9 cellular contexts compared by ENCODE assay signal in genomic region chrX:68894142-68894512, GRCh38.
DNase-seq lines count a peak whose midpoint lies in the region; ATAC-seq, FAIRE-seq and TF ChIP-seq lines count a peak whose summit lies in the region.
"Had no signal": no experiment of that assay in that cellular context is flagged by ENCODE, and none has a peak within 500 bp of the region (broad histone marks: within the 10 kb centered on the region; RNA-seq: fewer than 3 reads in every experiment).

No MANE protein-coding gene starts in this region.

- H2AK5ac ChIP-seq in H1 (ENCODE audit: low read depth, low read length): no peak overlapping the region

- no peak overlapping the region for H4K91ac ChIP-seq in H1 (replicated peaks; ENCODE audit: insufficient read length, low read length)

- no peak overlapping the region for H3K4ac ChIP-seq in H1 (replicated peaks; ENCODE audit: insufficient read length, low read depth, low read length)

- H3K4me1 Mint-ChIP-seq in mesothelial cell of epicardium: peaks cover 49% of the 10 kb centered on the region
- H3K4me1 Mint-ChIP-seq in Calu3 (ENCODE audit: low read depth, unreplicated experiment): peaks cover 15% of the 10 kb centered on the region

- WGBS in H1 (ENCODE audit: extremely low coverage in 1 of 2, insufficient coverage in 1 of 2, insufficient read length in 1 of 2, insufficient replicate concordance in 2 of 2, low coverage in 1 of 2, low lambda C conversion rate in 2 of 2, missing lambda C conversion rate in 1 of 2), 2 experiments: no CpG with 5 or more reads among the region's 8 CpGs

- no peaks in the 10 kb centered on the region for H3K79me1 ChIP-seq in H1 (ENCODE audit: low read depth, low read length)

- H3K9ac ChIP-seq in PC-3 (ENCODE audit: low read length) (no peak overlapping the region), H1 (replicated peaks in 1 of 4; ENCODE audit: extremely low read depth in 1 of 4, low read depth in 3 of 4, low read length in 3 of 4) (no peak overlapping the region)

- H4K8ac ChIP-seq in H1 (ENCODE audit: extremely low read depth, insufficient read depth, low read length): no peak overlapping the region; the same call in 1 of the 2 replicates

- POLR2A ChIA-PET in PC-3 (lab: Charles Lee; ENCODE audit: unreplicated experiment): no interaction called here
- POLR2A ChIA-PET in H1 (lab: Charles Lee; ENCODE audit: partially characterized antibody): interaction anchor here (0.9 kb wide), 1 partner anchor 63 kb away, joined by 3 read pairs; no protein-coding TSS in a partner anchor

- ATAC-seq in PC-3: peak; percentile 31

- H2BK15ac ChIP-seq in H1 (ENCODE audit: low read length): no peak overlapping the region

- no peak overlapping the region for H3K23ac ChIP-seq in H1 (ENCODE audit: insufficient read length)

- 0 out of 2 replicates have a peak overlapping the region, but pooled peaks have one; percentile 27 for H2BK12ac ChIP-seq in H1 (ENCODE audit: low read depth, low read length)

- H2AFZ ChIP-seq in PC-3 (ENCODE audit: low read length): peak overlapping the region; percentile 55; the same call in 1 of the 2 replicates
- no peak overlapping the region for H2AFZ ChIP-seq in H1 (ENCODE audit: low read length)

- BruUV-seq in PC-3 (replicated peaks; lab: Mats Ljungman, UMichigan) (no TSS peak), Calu3 (replicated peaks; lab: Mats Ljungman, UMichigan) (no TSS peak)

- H3K4me3 ChIP-seq in PC-3 (ENCODE audit: low read length) (no peak overlapping the region), H1 (ENCODE audit: extremely low read depth in 1 of 4, insufficient read depth in 2 of 4, low read depth in 3 of 4, low read length in 4 of 4) (peak overlapping the region in 2 of 4 experiments; percentile 3 to 49; a peak in 4 of 8 replicates)

- CTCF ChIA-PET in PC-3 (lab: Charles Lee): interaction anchor here (0.6 kb wide), 1 partner anchor 33 kb away, joined by 4 read pairs; no protein-coding TSS in a partner anchor
- CTCF ChIA-PET in H1 (lab: Charles Lee; ENCODE audit: partially characterized antibody): interaction anchor here (0.7 to 2.7 kb wide), 6 partner anchors 17 to 328 kb away, joined by 3 to 8 read pairs (median 3); partner anchors contain the start of gene EFNB1
- CTCF ChIA-PET in Calu3 (lab: Charles Lee): interaction anchor here (1.1 to 2.5 kb wide), 3 partner anchors 11 to 66 kb away, joined by 3 to 16 read pairs (median 5); partner anchors contain the start of gene EFNB1

- H3K9me3 Mint-ChIP-seq in mesothelial cell of epicardium: peaks cover 6% of the 10 kb centered on the region
- H3K9me3 Mint-ChIP-seq in Calu3 (ENCODE audit: low read depth, unreplicated experiment): no peaks in the 10 kb centered on the region

- TF ChIP-seq RAD21 in H1 (IDR thresholded peaks at IDR 0.05 in 1 of 2, conservative IDR thresholded peaks at IDR 0.05 in 1 of 2; ENCODE audit: low read depth in 2 of 2, low read length in 2 of 2): no peak

- no peak for FAIRE-seq in H1 (lab: Jason Lieb, UNC)

- no peaks in the 10 kb centered on the region; the same call in 1 of the 2 replicates for H3K23me2 ChIP-seq in H1 (ENCODE audit: low read depth, low read length)

- no peaks in the 10 kb centered on the region for H3F3A ChIP-seq in PC-3 (ENCODE audit: low read length, unreplicated experiment)

- no peak overlapping the region for H3K4me2 ChIP-seq in PC-3 (ENCODE audit: low read length)
- H3K4me2 ChIP-seq in H1 (ENCODE audit: insufficient read depth in 1 of 2, low read depth in 2 of 2, low read length in 2 of 2): peak overlapping the region; percentile 42 to 60

- no peak overlapping the region for H2BK120ac ChIP-seq in H1 (replicated peaks; ENCODE audit: low read depth, low read length)

- H3K36me3 Mint-ChIP-seq in mesothelial cell of epicardium (no peaks in the 10 kb centered on the region), Calu3 (ENCODE audit: insufficient read depth, unreplicated experiment) (no peaks in the 10 kb centered on the region)

- DNase-seq in PC-3 (no peak), H1 (ENCODE audit: low read depth in 1 of 2, low spot score in 2 of 2) (no peak), mesothelial cell of epicardium (ENCODE audit: low spot score in 2 of 2, unreplicated experiment in 2 of 2) (no peak), substantia nigra (lab: John Stamatoyannopoulos, UW) (peak in 25 of 49 donors; percentile 6 to 54 (median 23)), SKM-1 (lab: John Stamatoyannopoulos, UW; ENCODE audit: unreplicated experiment) (no peak), occipital lobe (lab: John Stamatoyannopoulos, UW) (no peak), Calu3 (no peak), GDM1 (lab: John Stamatoyannopoulos, UW) (no peak)
- DNase-seq: activated CD8-positive, alpha-beta memory T cell treated with anti-CD3 and anti-CD28 coated beads, Interleukin-2, amount 50 U/mL, for 4 hours had no signal

- no peak overlapping the region for H3K56ac ChIP-seq in H1 (replicated peaks; ENCODE audit: insufficient read length, low read depth, low read length)

- no peak overlapping the region for H2BK20ac ChIP-seq in H1 (ENCODE audit: low read length)

- H4K20me1 ChIP-seq in PC-3 (ENCODE audit: low read length) (no peaks in the 10 kb centered on the region), H1 (replicated peaks in 1 of 2; ENCODE audit: control insufficient read depth in 1 of 2, insufficient read depth in 2 of 2, low read length in 2 of 2) (no peaks in the 10 kb centered on the region)

- H3K14ac ChIP-seq in H1 (ENCODE audit: insufficient read length): no peak overlapping the region

- H3K79me2 ChIP-seq in PC-3 (ENCODE audit: low read length): no peaks in the 10 kb centered on the region
- H3K79me2 ChIP-seq in H1 (ENCODE audit: control insufficient read depth in 1 of 2, insufficient read depth in 2 of 2, low read length in 2 of 2): no peaks in the 10 kb centered on the region

- H3K27ac ChIP-seq in PC-3 (ENCODE audit: low read length): no peak overlapping the region
- H3K27ac ChIP-seq in H1 (ENCODE audit: low read depth, low read length): no peak overlapping the region
- H3K27ac ChIP-seq in substantia nigra (ENCODE audit: low read depth, low read length, poor library complexity, severe bottlenecking): peak overlapping the region; percentile 72

- peaks cover 11% of the 10 kb centered on the region for H3K4me1 ChIP-seq in PC-3 (ENCODE audit: insufficient read depth, low read length)
- H3K4me1 ChIP-seq in H1 (replicated peaks in 1 of 4; ENCODE audit: control insufficient read depth in 3 of 4, insufficient read depth in 4 of 4, low read length in 3 of 4): peaks cover 0 to 14% (median 7%) of the 10 kb centered on the region in 4 experiments; a peak in 6 of 7 replicates

- intact Hi-C loops in PC-3 (cut with micrococcal nuclease) (no loop called here), Calu3 (cut with micrococcal nuclease; ENCODE audit: unreplicated experiment) (loop anchor here (2.0 kb wide), 1 partner anchor 65 kb away; the partner anchor contains the start of gene EFNB1)

- no peaks in the 10 kb centered on the region for H3K36me3 ChIP-seq in PC-3 (ENCODE audit: low read depth, low read length)
- no peaks in the 10 kb centered on the region for H3K36me3 ChIP-seq in H1 (ENCODE audit: control insufficient read depth in 2 of 4, insufficient read depth in 4 of 4, low read length in 3 of 4)

- no peak for TF ChIP-seq EP300 in H1 (IDR thresholded peaks at IDR 0.05; ENCODE audit: borderline replicate concordance in 1 of 2, low read depth in 2 of 2, low read length in 2 of 2)

- no peaks in the 10 kb centered on the region for H3K27me3 Mint-ChIP-seq in mesothelial cell of epicardium (ENCODE audit: low read depth)
- no peaks in the 10 kb centered on the region for H3K27me3 Mint-ChIP-seq in Calu3 (ENCODE audit: unreplicated experiment)

- TF ChIP-seq POLR2A in H1 (IDR thresholded peaks at IDR 0.05; ENCODE audit: control extremely low read depth in 1 of 2, low read depth in 2 of 2, low read length in 2 of 2): no peak

- no peak overlapping the region for H2BK5ac ChIP-seq in H1 (ENCODE audit: low read depth, low read length)

- peak overlapping the region; percentile 73 for H3K27ac Mint-ChIP-seq in mesothelial cell of epicardium
- H3K27ac Mint-ChIP-seq in Calu3 (ENCODE audit: unreplicated experiment): no peak overlapping the region

- H4K5ac ChIP-seq in H1 (ENCODE audit: insufficient read length, low read depth, low read length): no peak overlapping the region

- H3K4me3 Mint-ChIP-seq in mesothelial cell of epicardium (no peak overlapping the region), Calu3 (ENCODE audit: low read depth, unreplicated experiment) (no peak overlapping the region)

- TF ChIP-seq CTCF in PC-3 (conservative IDR thresholded peaks at IDR 0.05; ENCODE audit: low read depth, low read length): no peak
- no peak for TF ChIP-seq CTCF in H1 (IDR thresholded peaks at IDR 0.05; ENCODE audit: control extremely low read depth in 1 of 3, insufficient read depth in 1 of 3, low read depth in 1 of 3, low read length in 3 of 3)
- no peak for TF ChIP-seq CTCF in mesothelial cell of epicardium (IDR thresholded peaks at IDR 0.05; ENCODE audit: unreplicated experiment)
- no peak for TF ChIP-seq CTCF in Calu3 (IDR thresholded peaks at IDR 0.05; ENCODE audit: unreplicated experiment)

- no peaks in the 10 kb centered on the region for H3K27me3 ChIP-seq in PC-3 (ENCODE audit: low read length)
- peaks cover 2 to 20% (median 16%) of the 10 kb centered on the region in 4 experiments; a peak in 5 of 7 replicates for H3K27me3 ChIP-seq in H1 (replicated peaks in 1 of 4; ENCODE audit: control insufficient read depth in 3 of 4, extremely low read depth in 1 of 4, insufficient read depth in 3 of 4, low read length in 3 of 4)

- no peak overlapping the region for H3K18ac ChIP-seq in H1 (ENCODE audit: extremely low read depth, low read length)

- no peaks in the 10 kb centered on the region for H3K9me2 ChIP-seq in PC-3 (replicated peaks; ENCODE audit: low read length)

- H3K9me3 ChIP-seq in PC-3 (ENCODE audit: low read length) (no peaks in the 10 kb centered on the region), H1 (ENCODE audit: insufficient read depth in 2 of 2, low read depth in 1 of 2, low read length in 1 of 2) (no peaks in the 10 kb centered on the region)

TF ChIP-seq in H1, 55 proteins besides CTCF, POLR2A, EP300 and RAD21:
- TF ChIP-seq EZH2 (IDR thresholded peaks at IDR 0.05; ENCODE audit: low read depth, low read length, severe bottlenecking) (no peak), SAP30 (IDR thresholded peaks at IDR 0.05; ENCODE audit: insufficient read depth, insufficient replicate concordance, low read length) (no peak), SP4 (IDR thresholded peaks at IDR 0.05; ENCODE audit: low read length) (no peak)

Comparison
In these comparisons a context has a peak if more than half of its experiments do, and no peak if none do; other contexts are left out.
1. DNase-seq: peak in substantia nigra (25 of 49); none in PC-3 (single experiment), H1 (0 of 2), mesothelial cell of epicardium (0 of 2), SKM-1 (single experiment), occipital lobe (single experiment), Calu3 (single experiment) and GDM1 (single experiment).